Comparison of ENCODE assay signal across 9 cellular contexts in genomic region chr4:46931981-46932380, GRCh38. TPM values are rescaled to one million over a fixed set of nuclear protein-coding genes. Genes with fewer than 3 reads are reported as not detected.
DNase-seq lines count a peak whose midpoint lies in the region; ATAC-seq and TF ChIP-seq lines count a peak whose summit lies in the region.
"Had no signal": no experiment of that assay in that cellular context is flagged by ENCODE, and none has a peak within 500 bp of the region (broad histone marks: within the 10 kb centered on the region; RNA-seq: fewer than 3 reads in every experiment).

No MANE protein-coding gene starts in this region.

- no peaks in the 10 kb centered on the region for H3K9me3 ChIP-seq in CD4-positive, alpha-beta T cell (ENCODE audit: control insufficient read depth, low read length)

- no peaks in the 10 kb centered on the region for H3K36me3 Mint-ChIP-seq in immature natural killer cell
- H3K36me3 Mint-ChIP-seq in CD4-positive, alpha-beta T cell (ENCODE audit: low read depth) = no peaks in the 10 kb centered on the region
- H3K36me3 Mint-ChIP-seq: activated naive CD4-positive, alpha-beta T cell treated with anti-CD3 and anti-CD28 coated beads, Interleukin-2, amount 50 U/mL, for 24 hours had no signal

- H3K9me3 Mint-ChIP-seq in immature natural killer cell = no peaks in the 10 kb centered on the region
- no peaks in the 10 kb centered on the region for H3K9me3 Mint-ChIP-seq in CD4-positive, alpha-beta T cell
- H3K9me3 Mint-ChIP-seq: activated naive CD4-positive, alpha-beta T cell treated with anti-CD3 and anti-CD28 coated beads, Interleukin-2, amount 50 U/mL, for 24 hours had no signal

- no peak overlapping the region for H3K27ac ChIP-seq in RWPE1
- no peak overlapping the region for H3K27ac ChIP-seq in CD4-positive, alpha-beta T cell (ENCODE audit: low read depth, low read length)

- H3K27me3 ChIP-seq in CD4-positive, alpha-beta T cell (ENCODE audit: control insufficient read depth, insufficient read depth, low read length) = no peaks in the 10 kb centered on the region

- in situ Hi-C loops in KBM-7 (cut with MboI; ENCODE audit: low pct_unique_long_range_greater_than_20kb, low sequenced_read_pairs) = no loop called here

- intact Hi-C loops in CD4-positive, alpha-beta T cell (cut with DNase I, micrococcal nuclease) = no loop called here

- H3K27me3 Mint-ChIP-seq in immature natural killer cell (ENCODE audit: low read depth in 3 of 3) = peaks cover 0 to 7% (median 5%) of the 10 kb centered on the region in 3 donors
- H3K27me3 Mint-ChIP-seq in CD4-positive, alpha-beta T cell = peaks cover 5% of the 10 kb centered on the region

- H3K27ac Mint-ChIP-seq in immature natural killer cell = no peak overlapping the region
- H3K27ac Mint-ChIP-seq in CD4-positive, alpha-beta T cell = no peak overlapping the region
- H3K27ac Mint-ChIP-seq: activated naive CD4-positive, alpha-beta T cell treated with anti-CD3 and anti-CD28 coated beads, Interleukin-2, amount 50 U/mL, for 24 hours had no signal

- POLR2A ChIA-PET in RWPE1 (lab: Yijun Ruan, JAX; ENCODE audit: low non-redundant PET) = no interaction called here
- POLR2A ChIA-PET in CD4-positive, alpha-beta T cell (lab: Charles Lee) = no interaction called here

- peak; percentile 9 for DNase-seq in NK-92 treated with Interleukin-12 subunit alpha and Interleukin-12 subunit beta, amount 100 ng/mL, for 24 hours (lab: John Stamatoyannopoulos, UW)
- no peak for DNase-seq in NK-92 (lab: John Stamatoyannopoulos, UW; ENCODE audit: unreplicated experiment)
- DNase-seq in KBM-7 = peak; percentile 34
- DNase-seq in amniotic stem cell (lab: John Stamatoyannopoulos, UW) = peak; percentile 40
- peak; percentile 3 to 24 (median 6) for DNase-seq in immature natural killer cell
- no peak for DNase-seq in RWPE1 (ENCODE audit: low spot score)
- no peak for DNase-seq in CD4-positive, alpha-beta T cell

- no peak for TF ChIP-seq CTCF in RWPE1 (conservative IDR thresholded peaks at IDR 0.05; ENCODE audit: low read depth)
- no peak for TF ChIP-seq CTCF in CD4-positive, alpha-beta T cell (IDR thresholded peaks at IDR 0.05)

- no peaks in the 10 kb centered on the region for H3K4me1 Mint-ChIP-seq in immature natural killer cell
- H3K4me1 Mint-ChIP-seq in CD4-positive, alpha-beta T cell (ENCODE audit: low read depth) = no peaks in the 10 kb centered on the region
- H3K4me1 Mint-ChIP-seq: activated naive CD4-positive, alpha-beta T cell treated with anti-CD3 and anti-CD28 coated beads, Interleukin-2, amount 50 U/mL, for 24 hours had no signal

- H3K4me3 Mint-ChIP-seq in immature natural killer cell = no peak overlapping the region
- H3K4me3 Mint-ChIP-seq in CD4-positive, alpha-beta T cell = no peak overlapping the region
- H3K4me3 Mint-ChIP-seq: activated naive CD4-positive, alpha-beta T cell treated with anti-CD3 and anti-CD28 coated beads, Interleukin-2, amount 50 U/mL, for 24 hours had no signal

- peak; percentile 80 for ATAC-seq in GM21515 (IDR thresholded peaks at IDR 0.05; ENCODE audit: unreplicated experiment)
- ATAC-seq in CD4-positive, alpha-beta T cell (ENCODE audit: poor library complexity) = no peak

- CTCF ChIA-PET in RWPE1 (lab: Yijun Ruan, JAX) = no interaction called here
- CTCF ChIA-PET in CD4-positive, alpha-beta T cell (lab: Charles Lee) = no interaction called here

RNA-seq across cellular contexts. Expression of gene COX7B2, which starts 22.9 kb away (rescaled TPM):
- not detected for polyA plus RNA-seq in immature natural killer cell
- not detected for total RNA-seq in CD4-positive, alpha-beta T cell

Comparison
In these comparisons a context has a peak if more than half of its experiments do, and no peak if none do; other contexts are left out.
1. DNase-seq: peak in NK-92 treated with Interleukin-12 subunit alpha and Interleukin-12 subunit beta, amount 100 ng/mL, for 24 hours (single experiment), KBM-7 (single experiment), amniotic stem cell (single experiment) and immature natural killer cell (3 of 3); none in NK-92 (single experiment), RWPE1 (single experiment) and CD4-positive, alpha-beta T cell (0 of 10).